ENCODE assay signal across 8 cellular contexts in the genomic region with DNA sequence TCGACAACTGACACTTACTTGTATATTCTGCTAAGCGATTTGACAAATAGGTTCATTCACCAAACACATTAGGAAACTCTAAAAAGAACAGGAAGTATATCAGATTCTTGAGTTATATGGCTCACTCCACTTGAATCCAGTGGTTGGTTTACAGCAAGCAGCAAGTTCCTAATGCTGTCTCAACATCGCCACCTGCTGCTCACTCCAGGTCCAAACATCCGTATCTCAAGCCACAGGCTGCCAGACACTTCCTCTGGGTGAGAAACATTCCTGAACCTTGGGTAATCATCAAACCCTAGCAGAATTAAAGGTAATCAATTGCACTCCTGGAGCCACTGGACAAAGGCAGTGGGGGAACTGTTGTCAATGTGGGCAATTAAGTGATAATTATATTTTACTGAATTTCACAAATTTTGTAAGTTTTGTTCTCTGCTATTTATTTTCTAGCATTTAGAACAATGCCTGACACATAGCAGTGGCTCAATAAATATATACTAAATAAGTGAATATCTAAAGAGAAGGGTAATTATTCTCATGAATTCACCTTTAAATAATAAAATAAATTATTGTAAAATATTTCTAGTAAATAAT.
DNase-seq lines count a peak whose midpoint lies in the region; ATAC-seq, FAIRE-seq and TF ChIP-seq lines count a peak whose summit lies in the region.

No MANE protein-coding gene starts in this region.

- no peak overlapping the region for H3K4ac ChIP-seq in trophoblast cell (ENCODE audit: low read depth, low read length)

- no CpG with 5 or more reads among the region's 4 CpGs for WGBS in trophoblast cell (ENCODE audit: extremely low coverage, insufficient coverage, insufficient read length)

- no peak overlapping the region for H4K8ac ChIP-seq in trophoblast cell (ENCODE audit: low read depth, low read length)

- FAIRE-seq in H54 (lab: Jason Lieb, UNC) = peak; percentile 98

- no peak overlapping the region for H4K91ac ChIP-seq in trophoblast cell (ENCODE audit: low read depth, low read length)

- H3K27ac ChIP-seq in trophoblast cell (ENCODE audit: low read depth, low read length) (no peak overlapping the region), upper lobe of right lung (no peak overlapping the region)

- H3K27me3 ChIP-seq in trophoblast cell (ENCODE audit: insufficient read depth, low read length) (no peaks in the 10 kb centered on the region), upper lobe of right lung (no peaks in the 10 kb centered on the region)

- in situ Hi-C loops in SK-MEL-5 (cut with HindIII; ENCODE audit: low pct_unique_long_range_greater_than_20kb, low sequenced_read_pairs) = no loop called here

- intact Hi-C loops in upper lobe of right lung (cut with DNase I) = loop anchor here (10.0 kb wide), 1 partner anchor 120 kb away; no protein-coding TSS in a partner anchor

- H3K4me3 ChIP-seq in trophoblast cell (ENCODE audit: low read depth, low read length) (no peak overlapping the region), upper lobe of right lung (no peak overlapping the region)

- no peaks in the 10 kb centered on the region for H3K79me2 ChIP-seq in trophoblast cell (ENCODE audit: control insufficient read depth, insufficient read depth, low read length, poor library complexity)

- H2BK5ac ChIP-seq in trophoblast cell (ENCODE audit: low read depth, low read length, poor library complexity) = no peak overlapping the region

- no peak overlapping the region for H3K23ac ChIP-seq in trophoblast cell (ENCODE audit: low read length)

- peak; percentile 82 for TF ChIP-seq CTCF in upper lobe of right lung (IDR thresholded peaks at IDR 0.05)

- no peak overlapping the region for H2AK5ac ChIP-seq in trophoblast cell (ENCODE audit: low read length)

- peak; percentile 99 for ATAC-seq in upper lobe of right lung

- no peak overlapping the region for H3K4me2 ChIP-seq in trophoblast cell (ENCODE audit: low read length)

- peak; percentile 60 for DNase-seq in GDM1 (lab: John Stamatoyannopoulos, UW)
- peak; percentile 40 for DNase-seq in H54 (ENCODE audit: insufficient read length, low spot score)
- DNase-seq in LoVo (ENCODE audit: low spot score) = peak; percentile 71
- peak; percentile 82 for DNase-seq in SK-MEL-5 (ENCODE audit: low read depth, low spot score)
- peak; percentile 14 to 54 (median 33) for DNase-seq in activated naive CD4-positive, alpha-beta T cell (lab: John Stamatoyannopoulos, UW)
- peak; percentile 80 for DNase-seq in glomerular endothelial cell (ENCODE audit: extremely low read depth, low read depth, low spot score)
- DNase-seq in trophoblast cell = peak; percentile 81 to 90
- DNase-seq in upper lobe of right lung = peak; percentile 84

- H3K4me1 ChIP-seq in trophoblast cell (ENCODE audit: control insufficient read depth in 1 of 2, insufficient read depth in 2 of 2, low read length in 2 of 2) (no peaks in the 10 kb centered on the region), upper lobe of right lung (no peaks in the 10 kb centered on the region)

- no peak overlapping the region for H3K14ac ChIP-seq in trophoblast cell (ENCODE audit: low read length)

- H3K9ac ChIP-seq in trophoblast cell (ENCODE audit: low read length) = no peak overlapping the region

- H2BK120ac ChIP-seq in trophoblast cell (ENCODE audit: insufficient read depth, low read length, poor library complexity) = no peak overlapping the region

- no peaks in the 10 kb centered on the region for H3K36me3 ChIP-seq in trophoblast cell (ENCODE audit: control insufficient read depth in 1 of 2, insufficient read depth in 2 of 2, low read length in 2 of 2)
- no peaks in the 10 kb centered on the region for H3K36me3 ChIP-seq in upper lobe of right lung

- H4K12ac ChIP-seq in trophoblast cell (ENCODE audit: low read depth, low read length) = no peak overlapping the region

- no peak overlapping the region for H2AFZ ChIP-seq in trophoblast cell (ENCODE audit: insufficient read depth, low read length, poor library complexity)

- no peak overlapping the region for H2BK12ac ChIP-seq in trophoblast cell (ENCODE audit: low read length)

- no peaks in the 10 kb centered on the region for H3K79me1 ChIP-seq in trophoblast cell (ENCODE audit: low read length)

- H3K9me3 ChIP-seq in trophoblast cell (ENCODE audit: insufficient read depth, low read depth, low read length) (no peaks in the 10 kb centered on the region), upper lobe of right lung (no peaks in the 10 kb centered on the region)

- TF ChIP-seq POLR2A in H54 (IDR thresholded peaks at IDR 0.05; ENCODE audit: low read depth, low read length) = no peak

- no peak overlapping the region for H3K18ac ChIP-seq in trophoblast cell (ENCODE audit: low read length)

Comparison
In these comparisons a context has a peak if more than half of its experiments do, and no peak if none do; other contexts are left out.
1. DNase-seq: peak in every context shown above with its lines; median percentile 86 in trophoblast cell; 84 in upper lobe of right lung; 82 in SK-MEL-5; 80 in glomerular endothelial cell; 71 in LoVo; 60 in GDM1; 40 in H54; 33 in activated naive CD4-positive, alpha-beta T cell.